ENCODE assay signal across 11 cellular contexts in genomic region chr4:40183615-40184411, GRCh38.
DNase-seq lines count a peak whose midpoint lies in the region; ATAC-seq and TF ChIP-seq lines count a peak whose summit lies in the region.
"Had no signal": no experiment of that assay in that cellular context is flagged by ENCODE, and none has a peak within 500 bp of the region (broad histone marks: within the 10 kb centered on the region; RNA-seq: fewer than 3 reads in every experiment).

No MANE protein-coding gene starts in this region.

- no peak for ATAC-seq in HG03039 (IDR thresholded peaks at IDR 0.05; ENCODE audit: unreplicated experiment)

- no peak overlapping the region for H2AFZ ChIP-seq in OCI-LY3 (ENCODE audit: low read depth, low read length)

- H3K4me3 Mint-ChIP-seq in activated naive CD4-positive, alpha-beta T cell treated with anti-CD3 and anti-CD28 coated beads, Interleukin-2, amount 50 U/mL, for 24 hours, result peak overlapping the region; percentile 63
- H3K4me3 Mint-ChIP-seq in stimulated activated naive CD8-positive, alpha-beta T cell treated with anti-CD3 and anti-CD28 coated beads, Interleukin-15, Interleukin-2, amounts not matched to agents 100 ng/mL and 50 ng/mL, for 24 hours, result peak overlapping the region; percentile 52

- peak overlapping the region; percentile 79 for H3K4me2 ChIP-seq in OCI-LY3 (ENCODE audit: low read length)

- H3K4me3 ChIP-seq in OCI-LY3 (ENCODE audit: low read length) (peak overlapping the region; percentile 65), cardiac fibroblast (replicated peaks in 1 of 2; ENCODE audit: low read depth in 2 of 2, low read length in 2 of 2) (no peak overlapping the region)
- H3K4me3 ChIP-seq: prostate gland had no signal

- no peaks in the 10 kb centered on the region for H3K36me3 ChIP-seq in OCI-LY3 (replicated peaks; ENCODE audit: low read depth, low read length)
- H3K36me3 ChIP-seq: prostate gland had no signal

- H4K20me1 ChIP-seq in OCI-LY3 (ENCODE audit: insufficient read depth, low read length), result no peaks in the 10 kb centered on the region

- no peaks in the 10 kb centered on the region for H3K27me3 Mint-ChIP-seq in activated naive CD4-positive, alpha-beta T cell treated with anti-CD3 and anti-CD28 coated beads, Interleukin-2, amount 50 U/mL, for 24 hours
- no peaks in the 10 kb centered on the region for H3K27me3 Mint-ChIP-seq in stimulated activated naive CD8-positive, alpha-beta T cell treated with anti-CD3 and anti-CD28 coated beads, Interleukin-15, Interleukin-2, amounts not matched to agents 100 ng/mL and 50 ng/mL, for 24 hours

- H3K79me2 ChIP-seq in OCI-LY3 (ENCODE audit: low read length), result peaks cover 20% of the 10 kb centered on the region

- peak overlapping the region; percentile 88 for H3K9ac ChIP-seq in OCI-LY3 (ENCODE audit: low read length)

- peaks cover 68% of the 10 kb centered on the region for H3K4me1 Mint-ChIP-seq in activated naive CD4-positive, alpha-beta T cell treated with anti-CD3 and anti-CD28 coated beads, Interleukin-2, amount 50 U/mL, for 24 hours
- peaks cover 73% of the 10 kb centered on the region for H3K4me1 Mint-ChIP-seq in stimulated activated naive CD8-positive, alpha-beta T cell treated with anti-CD3 and anti-CD28 coated beads, Interleukin-15, Interleukin-2, amounts not matched to agents 100 ng/mL and 50 ng/mL, for 24 hours (ENCODE audit: low read depth)

- DNase-seq in activated naive CD4-positive, alpha-beta T cell treated with Interleukin-2 at 50 U/mL for 16 hours, result no peak
- peak; percentile 15 to 91 for DNase-seq in cardiac fibroblast (ENCODE audit: low read depth in 2 of 2)
- no peak for DNase-seq in superior temporal gyrus (ENCODE audit: extremely low spot score)
- DNase-seq in NOMO-1 (lab: John Stamatoyannopoulos, UW; ENCODE audit: unreplicated experiment in 2 of 2), result no peak
- DNase-seq: C1 segment of cervical spinal cord, NCI-H1694 treated with DMSO at 0.1 percent for 48 hours had no signal

- TF ChIP-seq CTCF in OCI-LY3 (IDR thresholded peaks at IDR 0.05; ENCODE audit: low read depth, low read length), result no peak
- no peak for TF ChIP-seq CTCF in cardiac fibroblast (IDR thresholded peaks at IDR 0.05; ENCODE audit: low read depth, low read length)

- peaks cover 2% of the 10 kb centered on the region for H3K36me3 Mint-ChIP-seq in activated naive CD4-positive, alpha-beta T cell treated with anti-CD3 and anti-CD28 coated beads, Interleukin-2, amount 50 U/mL, for 24 hours
- no peaks in the 10 kb centered on the region for H3K36me3 Mint-ChIP-seq in stimulated activated naive CD8-positive, alpha-beta T cell treated with anti-CD3 and anti-CD28 coated beads, Interleukin-15, Interleukin-2, amounts not matched to agents 100 ng/mL and 50 ng/mL, for 24 hours (ENCODE audit: low read depth)

- H3K27ac ChIP-seq in OCI-LY3 (ENCODE audit: low read length), result peak overlapping the region; percentile 96
- H3K27ac ChIP-seq: prostate gland had no signal

- peaks cover 5% of the 10 kb centered on the region for H3K9me3 Mint-ChIP-seq in activated naive CD4-positive, alpha-beta T cell treated with anti-CD3 and anti-CD28 coated beads, Interleukin-2, amount 50 U/mL, for 24 hours
- no peaks in the 10 kb centered on the region for H3K9me3 Mint-ChIP-seq in stimulated activated naive CD8-positive, alpha-beta T cell treated with anti-CD3 and anti-CD28 coated beads, Interleukin-15, Interleukin-2, amounts not matched to agents 100 ng/mL and 50 ng/mL, for 24 hours

- peaks cover 88% of the 10 kb centered on the region for H3K4me1 ChIP-seq in OCI-LY3 (ENCODE audit: low read length)
- H3K4me1 ChIP-seq: prostate gland had no signal

- H3K9me3 ChIP-seq in OCI-LY3 (ENCODE audit: insufficient read depth, low read length), result no peaks in the 10 kb centered on the region
- H3K9me3 ChIP-seq: prostate gland had no signal

- peak overlapping the region; percentile 94 for H3K27ac Mint-ChIP-seq in activated naive CD4-positive, alpha-beta T cell treated with anti-CD3 and anti-CD28 coated beads, Interleukin-2, amount 50 U/mL, for 24 hours
- peak overlapping the region; percentile 90 for H3K27ac Mint-ChIP-seq in stimulated activated naive CD8-positive, alpha-beta T cell treated with anti-CD3 and anti-CD28 coated beads, Interleukin-15, Interleukin-2, amounts not matched to agents 100 ng/mL and 50 ng/mL, for 24 hours

- H3K27me3 ChIP-seq in OCI-LY3 (ENCODE audit: low read depth, low read length), result no peaks in the 10 kb centered on the region

Comparison
In these comparisons a context has a peak if more than half of its experiments do, and no peak if none do; other contexts are left out.
1. DNase-seq: peak in cardiac fibroblast (2 of 2); none in activated naive CD4-positive, alpha-beta T cell treated with Interleukin-2 at 50 U/mL for 16 hours (single experiment), superior temporal gyrus (single experiment) and NOMO-1 (0 of 2).